In the genomic region with DNA sequence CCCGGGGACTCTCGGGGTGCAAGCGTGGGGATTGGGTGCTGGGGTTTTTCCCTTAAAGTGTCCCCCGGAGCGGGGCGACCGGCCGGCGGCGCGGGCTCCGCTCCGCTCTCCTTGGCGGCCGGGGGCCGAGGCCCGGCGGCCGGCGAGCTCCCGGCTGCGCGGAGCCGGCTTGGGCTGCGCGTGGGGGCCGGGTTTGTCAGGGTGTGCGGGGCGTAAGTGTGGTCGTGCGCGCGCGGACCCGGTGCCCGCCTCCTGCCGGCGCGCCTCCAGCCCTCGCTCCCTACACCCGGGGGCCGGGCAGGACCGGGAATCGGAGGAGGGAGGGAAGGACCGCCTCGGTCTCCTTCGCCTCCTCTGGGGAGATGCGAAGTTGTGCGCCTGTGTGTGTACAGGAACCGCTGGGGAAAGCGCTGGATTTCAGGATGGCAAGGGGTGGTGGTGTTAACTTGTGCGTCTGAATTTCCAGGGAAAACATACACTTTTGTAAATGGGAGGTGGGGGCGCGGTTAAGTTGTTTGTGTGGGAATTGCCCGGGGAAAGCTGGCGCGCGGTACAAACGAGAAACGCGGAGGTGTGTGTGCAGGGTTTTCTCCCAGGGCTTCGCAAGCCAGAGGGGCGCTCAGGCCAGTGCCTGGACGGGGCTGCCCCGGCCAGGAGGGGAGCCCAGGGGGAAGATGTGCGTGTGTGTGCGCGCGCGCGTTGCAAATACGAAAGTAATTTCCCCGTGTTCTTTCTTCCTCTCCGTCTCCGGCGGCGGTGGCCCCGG, we compare ENCODE assay signal across 8 cellular contexts. TPM values are rescaled to one million over a fixed set of nuclear protein-coding genes. Genes with fewer than 3 reads are reported as not detected.
A peak's percentile ranks its signal among the peaks of the same experiment; 100 is the strongest.
DNase-seq lines count a peak whose midpoint lies in the region; ATAC-seq and TF ChIP-seq lines count a peak whose summit lies in the region.

No MANE protein-coding gene starts in this region.

- TF ChIP-seq CTCF in SU-DHL-6 (IDR thresholded peaks at IDR 0.05; ENCODE audit: insufficient read depth, low read length, poor library complexity, severe bottlenecking) = no peak
- TF ChIP-seq CTCF in brain (conservative IDR thresholded peaks at IDR 0.05) = no peak
- TF ChIP-seq CTCF in spleen (IDR thresholded peaks at IDR 0.05 in 8 of 11, conservative IDR thresholded peaks at IDR 0.05 in 3 of 11) = no peak

- POLR2A ChIA-PET in activated CD4-positive, alpha-beta T cell treated with anti-CD3 and anti-CD28 coated beads for 36 hours (lab: Charles Lee) = no interaction called here

- no peaks in the 10 kb centered on the region for H3K36me3 ChIP-seq in SU-DHL-6 (ENCODE audit: low read length)
- no peaks in the 10 kb centered on the region for H3K36me3 ChIP-seq in spleen

- 0 to 1% (median 1%) methylated on average over 34 to 78 of the region's 78 CpGs for WGBS in spleen, 5 donors

- no peak for TF ChIP-seq POLR2A in spleen (IDR thresholded peaks at IDR 0.05)

- H3K27me3 ChIP-seq in SU-DHL-6 (ENCODE audit: low read length) (no peaks in the 10 kb centered on the region), spleen (replicated peaks in 1 of 7) (peaks cover 0 to 29% (median 3%) of the 10 kb centered on the region in 7 donors)

- no peaks in the 10 kb centered on the region for H3K9me3 ChIP-seq in SU-DHL-6 (ENCODE audit: insufficient read depth, low read length)
- no peaks in the 10 kb centered on the region for H3K9me3 ChIP-seq in spleen

- peak overlapping the region; percentile 78 for H3K4me2 ChIP-seq in SU-DHL-6 (ENCODE audit: low read depth, low read length, poor library complexity, severe bottlenecking)

- no peaks in the 10 kb centered on the region for H3K36me3 Mint-ChIP-seq in activated CD4-positive, alpha-beta T cell treated with anti-CD3 and anti-CD28 coated beads for 36 hours (ENCODE audit: low read depth)
- H3K36me3 Mint-ChIP-seq in brain (no peaks in the 10 kb centered on the region), immature natural killer cell (no peaks in the 10 kb centered on the region)

- peak overlapping the region; percentile 36 for H3K9ac ChIP-seq in SU-DHL-6 (ENCODE audit: low read length)

- peak overlapping the region; percentile 54; the same call in 1 of the 2 replicates for H3K27ac ChIP-seq in SU-DHL-6 (ENCODE audit: low read depth, low read length)
- peak overlapping the region; percentile 76 to 96 (median 94) for H3K27ac ChIP-seq in spleen

- H3K4me1 Mint-ChIP-seq in activated CD4-positive, alpha-beta T cell treated with anti-CD3 and anti-CD28 coated beads for 36 hours = peaks cover 24% of the 10 kb centered on the region
- H3K4me1 Mint-ChIP-seq in brain (peaks cover 62% of the 10 kb centered on the region), immature natural killer cell (peaks cover 37 to 42% of the 10 kb centered on the region in 2 donors)

- peaks cover 3% of the 10 kb centered on the region for H3K27me3 Mint-ChIP-seq in activated CD4-positive, alpha-beta T cell treated with anti-CD3 and anti-CD28 coated beads for 36 hours
- H3K27me3 Mint-ChIP-seq in brain (peaks cover 10% of the 10 kb centered on the region), immature natural killer cell (ENCODE audit: low read depth in 3 of 3) (peaks cover 4 to 10% (median 8%) of the 10 kb centered on the region in 3 donors)

- H3K4me3 ChIP-seq in SU-DHL-6 (ENCODE audit: insufficient read depth, low read length, poor library complexity, severe bottlenecking) (peak overlapping the region; percentile 55), spleen (peak overlapping the region; percentile 65 to 88 (median 76))

- DNase-seq in activated CD4-positive, alpha-beta T cell treated with anti-CD3 and anti-CD28 coated beads for 36 hours = peak; percentile 68
- no peak for DNase-seq in activated CD4-positive, alpha-beta T cell treated with anti-CD3 and anti-CD28 coated beads for 1 hour
- DNase-seq in immature natural killer cell = peak; percentile 56 to 61 (median 58)
- DNase-seq in spleen = peak; percentile 92
- no peak for DNase-seq in NCI-H524 treated with DMSO at 0.1 percent for 48 hours (lab: John Stamatoyannopoulos, UW)

- H3F3A ChIP-seq in SU-DHL-6 (ENCODE audit: insufficient read depth) = no peaks in the 10 kb centered on the region

- H3K9me2 ChIP-seq in SU-DHL-6 (replicated peaks; ENCODE audit: insufficient read depth, low read length) = no peaks in the 10 kb centered on the region

- H3K27ac Mint-ChIP-seq in activated CD4-positive, alpha-beta T cell treated with anti-CD3 and anti-CD28 coated beads for 36 hours = peak overlapping the region; percentile 27
- H3K27ac Mint-ChIP-seq in brain (peak overlapping the region; percentile 96 to 99 (median 97)), immature natural killer cell (peak overlapping the region; percentile 75 to 96 (median 89))

- intact Hi-C loops in activated CD4-positive, alpha-beta T cell treated with anti-CD3 and anti-CD28 coated beads for 36 hours (cut with DNase I, micrococcal nuclease) = loop anchor here (1.0 to 10.0 kb wide), 8 partner anchors 95 to 1042 kb away; partner anchors contain the start of genes POLR3A (in 1 of the 2) and PPIF (in 1 of the 2)
- intact Hi-C loops in spleen (cut with DNase I; ENCODE audit: low total_unique reads) = loop anchor here (5.0 kb wide), 2 partner anchors 97 to 128 kb away; no protein-coding TSS in a partner anchor

- no peaks in the 10 kb centered on the region for H4K20me1 ChIP-seq in SU-DHL-6 (ENCODE audit: low read depth, low read length)

- peaks cover 21 to 76% (median 62%) of the 10 kb centered on the region in 6 donors for H3K4me1 ChIP-seq in spleen

- H2AFZ ChIP-seq in SU-DHL-6 (ENCODE audit: low read depth, low read length, severe bottlenecking) = no peak overlapping the region

- H3K79me2 ChIP-seq in SU-DHL-6 (ENCODE audit: insufficient read depth, low read length) = no peaks in the 10 kb centered on the region

- CTCF ChIA-PET in activated CD4-positive, alpha-beta T cell treated with anti-CD3 and anti-CD28 coated beads for 36 hours (lab: Charles Lee) = interaction anchor here (0.7 kb wide), 1 partner anchor 65 kb away, joined by 3 read pairs; no protein-coding TSS in a partner anchor

- ATAC-seq in activated CD4-positive, alpha-beta T cell treated with anti-CD3 and anti-CD28 coated beads for 36 hours = peak; percentile 11
- ATAC-seq in HG03066 (IDR thresholded peaks at IDR 0.05; ENCODE audit: low read depth, unreplicated experiment) = peak; percentile 13

- no peaks in the 10 kb centered on the region for H3K9me3 Mint-ChIP-seq in activated CD4-positive, alpha-beta T cell treated with anti-CD3 and anti-CD28 coated beads for 36 hours (ENCODE audit: low read depth)
- H3K9me3 Mint-ChIP-seq in brain (no peaks in the 10 kb centered on the region), immature natural killer cell (no peaks in the 10 kb centered on the region)

- peak overlapping the region; percentile 73 for H3K4me3 Mint-ChIP-seq in activated CD4-positive, alpha-beta T cell treated with anti-CD3 and anti-CD28 coated beads for 36 hours
- peak overlapping the region; percentile 96 to 99 (median 99) for H3K4me3 Mint-ChIP-seq in brain
- H3K4me3 Mint-ChIP-seq in immature natural killer cell = peak overlapping the region; percentile 94 to 98 (median 95)

RNA-seq across cellular contexts. Expression of gene ZMIZ1, which starts 0.7 kb away (rescaled TPM):
- total RNA-seq in activated CD4-positive, alpha-beta T cell treated with anti-CD3 and anti-CD28 coated beads for 36 hours = 10 to 100 TPM; 33.9 to 34.3 TPM
- 90.5 TPM for polyA plus RNA-seq in brain (ENCODE audit: insufficient read depth, low read depth, low replicate concordance)
- 1 to 10 TPM; 1.2 to 9.5 (median 1.8) TPM for polyA plus RNA-seq in immature natural killer cell
- total RNA-seq in spleen = 100 to 1,000 TPM; 117 to 210 (median 129) TPM
- 10 to 100 TPM; 10.7 to 29.7 (median 11.8) TPM for polyA plus RNA-seq in spleen

Comparison
In these comparisons a context has a peak if more than half of its experiments do, and no peak if none do; other contexts are left out.
1. DNase-seq: peak in activated CD4-positive, alpha-beta T cell treated with anti-CD3 and anti-CD28 coated beads for 36 hours (single experiment), immature natural killer cell (3 of 3) and spleen (single experiment); none in activated CD4-positive, alpha-beta T cell treated with anti-CD3 and anti-CD28 coated beads for 1 hour (single experiment) and NCI-H524 treated with DMSO at 0.1 percent for 48 hours (single experiment).
2. H3K27ac Mint-ChIP-seq: peak in every context shown above with its lines; median percentile 97 in brain; 89 in immature natural killer cell; 27 in activated CD4-positive, alpha-beta T cell treated with anti-CD3 and anti-CD28 coated beads for 36 hours.
3. Peak in every context shown above with its lines, with median percentiles within 50 percentile points of each other: H3K4me3 Mint-ChIP-seq.